ENCODE assay signal across 31 cellular contexts in the genomic region with DNA sequence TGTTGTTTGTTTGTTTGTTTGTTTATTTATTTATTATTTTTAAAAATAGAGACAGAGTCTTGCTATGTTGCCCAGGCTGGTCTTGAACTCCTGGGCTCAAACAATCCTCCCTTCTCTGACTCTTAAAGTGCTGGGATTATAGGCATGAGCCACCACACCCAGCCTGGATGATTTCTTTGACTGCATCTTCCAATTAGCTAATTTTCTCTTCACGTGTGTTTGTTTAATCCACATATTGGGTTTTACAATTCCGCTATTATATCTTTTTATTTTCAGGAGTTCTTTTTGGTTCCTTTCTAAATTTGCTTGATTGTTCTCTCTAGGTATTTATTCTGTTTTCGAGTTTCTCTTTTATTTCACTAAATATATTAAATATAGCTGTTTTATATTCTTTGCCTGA. TPM values are rescaled to one million over a fixed set of nuclear protein-coding genes. Genes with fewer than 3 reads are reported as not detected.
"Had no signal": no experiment of that assay in that cellular context is flagged by ENCODE, and none has a peak within 500 bp of the region (broad histone marks: within the 10 kb centered on the region; RNA-seq: fewer than 3 reads in every experiment).

No MANE protein-coding gene starts in this region.

- H3K4me3 Mint-ChIP-seq: naive thymus-derived CD8-positive, alpha-beta T cell; natural killer cell treated with Interleukin-12 subunit alpha and Interleukin-12 subunit beta and Interleukin-15 and Interleukin-18, amount 100 ng/mL, for 72 hours; neural crest cell; stimulated activated memory B cell treated with anti-CD40 and anti-IgM and Interleukin-4, amounts not matched to agents 10 μg/mL and 1 μg/mL and 100 μg/mL, for 72 hours; stimulated activated naive CD8-positive, alpha-beta T cell treated with anti-CD3 and anti-CD28 coated beads, Interleukin-15, amount 100 ng/mL, for 72 hours; type B pancreatic cell had no signal

- H3K4me1 Mint-ChIP-seq: naive thymus-derived CD8-positive, alpha-beta T cell; neural crest cell; stimulated activated memory B cell treated with anti-CD40 and anti-IgM and Interleukin-4, amounts not matched to agents 10 μg/mL and 1 μg/mL and 100 μg/mL, for 72 hours; stimulated activated naive CD8-positive, alpha-beta T cell treated with anti-CD3 and anti-CD28 coated beads, Interleukin-15, amount 100 ng/mL, for 72 hours had no signal

- H3K27ac Mint-ChIP-seq: natural killer cell treated with Interleukin-12 subunit alpha and Interleukin-12 subunit beta and Interleukin-15 and Interleukin-18, amount 100 ng/mL, for 72 hours; progenitor cell of endocrine pancreas; stimulated activated memory B cell treated with anti-CD40 and anti-IgM and Interleukin-4, amounts not matched to agents 10 μg/mL and 1 μg/mL and 100 μg/mL, for 72 hours; stimulated activated naive CD8-positive, alpha-beta T cell treated with anti-CD3 and anti-CD28 coated beads, Interleukin-15, amount 100 ng/mL, for 72 hours; type B pancreatic cell had no signal

- H3K9me3 ChIP-seq: neutrophil, psoas muscle, right lobe of liver, sigmoid colon, suprapubic skin, testis, tibial artery, transverse colon, upper lobe of right lung, uterus had no signal

- H3K36me3 Mint-ChIP-seq: natural killer cell treated with Interleukin-12 subunit alpha and Interleukin-12 subunit beta and Interleukin-15 and Interleukin-18, amount 100 ng/mL, for 72 hours; type B pancreatic cell had no signal

- DNase-seq: naive thymus-derived CD8-positive, alpha-beta T cell; nucleus accumbens; posterior cingulate gyrus; psoas muscle; right cardiac atrium; right lobe of liver; sigmoid colon; small intestine; spleen; stimulated activated CD4-positive, alpha-beta T cell treated with anti-CD3 and anti-CD28 coated beads, Interleukin-12 subunit alpha, Interleukin-12 subunit beta, amount 100 ng/mL, for 4 hours; stimulated activated CD4-positive, alpha-beta T cell treated with anti-CD3 and anti-CD28 coated beads, Interleukin-1b, Interleukin-23, amount 100 ng/mL, for 48 hours; stimulated activated CD4-positive, alpha-beta T cell treated with anti-CD3 and anti-CD28 coated beads, Interleukin-4, amount 100 ng/mL, for 1 hour; stimulated activated CD4-positive, alpha-beta T cell treated with anti-CD3 and anti-CD28 coated beads, Interleukin-4, amount 100 ng/mL, for 4 hours; stimulated activated CD8-positive, alpha-beta memory T cell treated with anti-CD3 and anti-CD28 coated beads, Interleukin-4, amount 100 ng/mL, for 48 hours; stimulated activated naive CD4-positive, alpha-beta T cell; stimulated activated naive CD8-positive, alpha-beta T cell treated with anti-CD3 and anti-CD28 coated beads, Interleukin-15, amount 100 ng/mL, for 72 hours; stimulated activated naive CD8-positive, alpha-beta T cell treated with anti-CD3 and anti-CD28 coated beads, Interleukin-15, Interleukin-2, amounts not matched to agents 100 U/mL and 50 U/mL, for 24 hours; substantia nigra; testis; tibial artery; transverse colon; upper lobe of right lung; uterus had no signal

- H3K36me3 ChIP-seq: neutrophil, right lobe of liver, suprapubic skin, transverse colon, upper lobe of right lung, uterus had no signal

- H3K27me3 ChIP-seq: neutrophil, right lobe of liver, sigmoid colon, spleen, suprapubic skin, testis, tibial artery, transverse colon, upper lobe of right lung, uterus had no signal

- H3K4me3 ChIP-seq: psoas muscle, right lobe of liver, sigmoid colon, spleen, suprapubic skin, testis, tibial artery, transverse colon, upper lobe of right lung, uterus had no signal

- H3K27ac ChIP-seq: neutrophil, parathyroid adenoma, psoas muscle, right lobe of liver, sigmoid colon, spleen, suprapubic skin, testis, tibial artery, transverse colon, upper lobe of right lung, uterus had no signal

- H3K4me1 ChIP-seq: parathyroid adenoma, right lobe of liver, sigmoid colon, spleen, suprapubic skin, testis, tibial artery, transverse colon, upper lobe of right lung, uterus had no signal

- FAIRE-seq: small intestine had no signal

- ATAC-seq: naive thymus-derived CD8-positive, alpha-beta T cell; natural killer cell treated with Interleukin-12 subunit alpha and Interleukin-12 subunit beta and Interleukin-15 and Interleukin-18, amount 100 ng/mL, for 72 hours; psoas muscle; right cardiac atrium; right lobe of liver; stimulated activated memory B cell treated with anti-CD40 and anti-IgM and Interleukin-4, amounts not matched to agents 10 μg/mL and 1 μg/mL and 100 μg/mL, for 72 hours; stimulated activated naive CD8-positive, alpha-beta T cell treated with anti-CD3 and anti-CD28 coated beads, Interleukin-15, amount 100 ng/mL, for 72 hours; stimulated activated naive CD8-positive, alpha-beta T cell treated with anti-CD3 and anti-CD28 coated beads, Interleukin-15, Interleukin-2, amounts not matched to agents 100 U/mL and 50 U/mL, for 24 hours; upper lobe of right lung had no signal

- H3K9me3 Mint-ChIP-seq: naive thymus-derived CD8-positive, alpha-beta T cell; natural killer cell treated with Interleukin-12 subunit alpha and Interleukin-12 subunit beta and Interleukin-15 and Interleukin-18, amount 100 ng/mL, for 72 hours; neural crest cell; type B pancreatic cell had no signal

- H3K27me3 Mint-ChIP-seq: naive thymus-derived CD8-positive, alpha-beta T cell; progenitor cell of endocrine pancreas; stimulated activated naive CD8-positive, alpha-beta T cell treated with anti-CD3 and anti-CD28 coated beads, Interleukin-15, amount 100 ng/mL, for 72 hours; type B pancreatic cell had no signal

RNA-seq across cellular contexts. Expression of gene LCA5L, which starts 26.0 kb away (rescaled TPM):
- total RNA-seq: natural killer cell treated with Interleukin-12 subunit alpha and Interleukin-12 subunit beta and Interleukin-15 and Interleukin-18, amount 100 ng/mL, for 72 hours had no signal
